Comparison of ENCODE assay signal across 1 cellular context in genomic region chr1:160761886-160762285, GRCh38.
TF ChIP-seq lines count a peak whose summit lies in the region.

No MANE protein-coding gene starts in this region.

TF ChIP-seq in SK-N-SH treated with all-trans-retinoic acid at 6 μM for 48 hours, 23 proteins besides CTCF, POLR2A, EP300 and RAD21 (continued from another document):
- TF ChIP-seq TSHZ2 (CRISPR knock-in tag; IDR thresholded peaks at IDR 0.05) (no peak), ESRRG (CRISPR knock-in tag; IDR thresholded peaks at IDR 0.05) (no peak), ARNTL (CRISPR knock-in tag; IDR thresholded peaks at IDR 0.05; ENCODE audit: borderline replicate concordance, low read depth) (no peak), GLIS3 (CRISPR knock-in tag; IDR thresholded peaks at IDR 0.05) (no peak), TCF4 (CRISPR knock-in tag; IDR thresholded peaks at IDR 0.05; ENCODE audit: borderline replicate concordance) (no peak), ZC3H10 (CRISPR knock-in tag; IDR thresholded peaks at IDR 0.05) (no peak), RARB (CRISPR knock-in tag; IDR thresholded peaks at IDR 0.05) (no peak), OSR1 (CRISPR knock-in tag; IDR thresholded peaks at IDR 0.05) (no peak), ZNF565 (CRISPR knock-in tag; conservative IDR thresholded peaks at IDR 0.05; ENCODE audit: low read depth) (no peak), ZNF70 (CRISPR knock-in tag; IDR thresholded peaks at IDR 0.05) (no peak), SNAI2 (CRISPR knock-in tag; IDR thresholded peaks at IDR 0.05) (no peak), ISL1 (CRISPR knock-in tag; IDR thresholded peaks at IDR 0.05) (no peak), ZNF8 (CRISPR knock-in tag; IDR thresholded peaks at IDR 0.05) (no peak), CREB5 (CRISPR knock-in tag; IDR thresholded peaks at IDR 0.05; ENCODE audit: low read depth) (no peak)
